Comparison of ENCODE assay signal across 15 cellular contexts in genomic region chr9:108244676-108245075, GRCh38.
DNase-seq lines count a peak whose midpoint lies in the region; ATAC-seq and TF ChIP-seq lines count a peak whose summit lies in the region.
"Had no signal": no experiment of that assay in that cellular context is flagged by ENCODE, and none has a peak within 500 bp of the region (broad histone marks: within the 10 kb centered on the region; RNA-seq: fewer than 3 reads in every experiment).

No MANE protein-coding gene starts in this region.

- H4K20me1 ChIP-seq in SK-N-SH (ENCODE audit: insufficient read depth) = no peaks in the 10 kb centered on the region
- H4K20me1 ChIP-seq: BLaER1 had no signal

- no peaks in the 10 kb centered on the region for H3K36me3 ChIP-seq in SK-N-SH (replicated peaks in 1 of 2; ENCODE audit: control insufficient read depth in 1 of 2, insufficient read depth in 2 of 2, low read length in 1 of 2)
- H3K36me3 ChIP-seq: BLaER1, HAP-1 had no signal

- no peak for TF ChIP-seq EP300 in SK-N-SH (IDR thresholded peaks at IDR 0.05; ENCODE audit: borderline replicate concordance in 1 of 2, low read depth in 1 of 2, low read length in 1 of 2)

- ATAC-seq in esophagus mucosa = no peak
- ATAC-seq: HepG2 had no signal

- H3K4me3 ChIP-seq in dorsolateral prefrontal cortex (no peak overlapping the region), skeletal muscle cell (ENCODE audit: low read depth, low read length) (no peak overlapping the region), SK-N-SH (ENCODE audit: low read depth in 2 of 2, low read length in 1 of 2) (no peak overlapping the region)
- H3K4me3 ChIP-seq: BLaER1, HAP-1 had no signal

- no peaks in the 10 kb centered on the region for H3K4me1 ChIP-seq in SK-N-SH (ENCODE audit: control insufficient read depth in 1 of 2, insufficient read depth in 2 of 2, low read depth in 1 of 2, low read length in 1 of 2)
- H3K4me1 ChIP-seq: BLaER1, HAP-1 had no signal

- CTCF ChIA-PET in SK-N-SH (lab: Yijun Ruan, JAX) = no interaction called here

- H3K9me2 ChIP-seq in SK-N-SH = no peaks in the 10 kb centered on the region

- intact Hi-C loops in dorsolateral prefrontal cortex (cut with DNase I) = no loop called here

- no peak overlapping the region for H3K4me2 ChIP-seq in SK-N-SH
- H3K4me2 ChIP-seq: BLaER1 had no signal

- peak overlapping the region in 39 of 59 donors; percentile 10 to 84 (median 60) for H3K27ac ChIP-seq in dorsolateral prefrontal cortex
- no peak overlapping the region for H3K27ac ChIP-seq in SK-N-SH (ENCODE audit: low read depth in 2 of 2, low read length in 1 of 2)
- H3K27ac ChIP-seq: 22Rv1, BLaER1 had no signal

- DNase-seq in LHCN-M2 (ENCODE audit: low read depth) = peak; percentile 18
- DNase-seq in dorsolateral prefrontal cortex = no peak
- peak; percentile 7 for DNase-seq in globus pallidus (ENCODE audit: low spot score)
- peak; percentile 15 for DNase-seq in skeletal muscle cell (ENCODE audit: low read depth)
- DNase-seq in GM19238 (ENCODE audit: insufficient read length, low spot score) = no peak
- DNase-seq in SK-N-SH = no peak
- DNase-seq: CD4-positive, alpha-beta memory T cell; DMS153; DMS79; GF-D8 had no signal

- H3K27me3 ChIP-seq in dorsolateral prefrontal cortex (no peaks in the 10 kb centered on the region), SK-N-SH (ENCODE audit: insufficient read depth) (no peaks in the 10 kb centered on the region)
- H3K27me3 ChIP-seq: BLaER1 had no signal

- H3K79me2 ChIP-seq in SK-N-SH (ENCODE audit: insufficient read depth) = no peaks in the 10 kb centered on the region

- no peak for TF ChIP-seq CTCF in dorsolateral prefrontal cortex (IDR thresholded peaks at IDR 0.05 in 54 of 56, conservative IDR thresholded peaks at IDR 0.05 in 2 of 56; ENCODE audit: low read depth in 1 of 56, partially characterized antibody in 56 of 56)
- no peak for TF ChIP-seq CTCF in SK-N-SH (IDR thresholded peaks at IDR 0.05)

- H3K9ac ChIP-seq in SK-N-SH = no peak overlapping the region
- H3K9ac ChIP-seq: BLaER1 had no signal

- POLR2A ChIA-PET in SK-N-SH (lab: Yijun Ruan, JAX) = no interaction called here

- no peak for TF ChIP-seq RAD21 in SK-N-SH (IDR thresholded peaks at IDR 0.05; ENCODE audit: low read length)

- H2AFZ ChIP-seq in SK-N-SH (ENCODE audit: low read depth) = no peak overlapping the region

- H3F3A ChIP-seq in SK-N-SH (replicated peaks; ENCODE audit: insufficient read depth) = no peaks in the 10 kb centered on the region

- H3K9me3 ChIP-seq in SK-N-SH = no peaks in the 10 kb centered on the region
- H3K9me3 ChIP-seq: BLaER1, HAP-1 had no signal

TF ChIP-seq in SK-N-SH, 30 proteins besides CTCF, POLR2A, EP300 and RAD21:
- TF ChIP-seq TCF12 (IDR thresholded peaks at IDR 0.05) (no peak), RXRA (IDR thresholded peaks at IDR 0.05; ENCODE audit: borderline replicate concordance, low read depth) (no peak), PBX3 (IDR thresholded peaks at IDR 0.05) (no peak)
TF ChIP-seq in SK-N-SH: peak in this region for 0.

Comparison
In these comparisons a context has a peak if more than half of its experiments do, and no peak if none do; other contexts are left out.
1. DNase-seq: peak in LHCN-M2 (single experiment), globus pallidus (single experiment) and skeletal muscle cell (single experiment); none in dorsolateral prefrontal cortex (0 of 10), GM19238 (single experiment) and SK-N-SH (single experiment).
2. H3K27ac ChIP-seq: peak in dorsolateral prefrontal cortex (39 of 59); none in SK-N-SH (0 of 2).